ENCODE assay signal across 1 cellular context in the genomic region with DNA sequence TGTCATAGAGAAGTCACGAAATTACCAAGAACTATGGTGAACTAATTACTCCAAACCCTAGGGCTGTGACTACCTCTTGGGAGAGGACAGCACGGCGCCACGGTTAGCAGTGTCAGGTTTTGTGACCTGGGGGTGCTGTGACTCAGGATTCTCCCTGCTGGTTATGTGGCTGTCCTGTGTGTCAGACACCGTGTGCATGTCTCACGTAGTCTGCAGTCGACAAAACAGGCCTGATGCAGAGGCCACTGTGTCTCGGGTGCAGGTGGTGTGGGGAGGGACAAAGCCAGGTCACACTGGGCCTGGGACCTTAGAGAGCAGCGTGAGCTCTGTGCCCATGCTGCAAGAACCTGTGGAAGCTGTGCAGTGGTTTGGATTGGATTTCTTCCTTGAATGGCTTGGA.
TF ChIP-seq lines count a peak whose summit lies in the region.

No MANE protein-coding gene starts in this region.

TF ChIP-seq in HepG2, 621 proteins besides CTCF, POLR2A, EP300 and RAD21:
- peak; percentile 54 for TF ChIP-seq RBM22 (optimal IDR thresholded peaks at IDR 0.05; ENCODE audit: low read length)
- TF ChIP-seq ZNF3 (CRISPR knock-in tag; IDR thresholded peaks at IDR 0.05), result no peak
- no peak for TF ChIP-seq ARNT (IDR thresholded peaks at IDR 0.05)
